ENCODE assay signal across 33 cellular contexts in genomic region chr6:110043366-110043994, GRCh38.
DNase-seq lines count a peak whose midpoint lies in the region; ATAC-seq, FAIRE-seq and TF ChIP-seq lines count a peak whose summit lies in the region.
"Had no signal": no experiment of that assay in that cellular context is flagged by ENCODE, and none has a peak within 500 bp of the region (broad histone marks: within the 10 kb centered on the region; RNA-seq: fewer than 3 reads in every experiment).

No MANE protein-coding gene starts in this region.

- H3K4me2 ChIP-seq in GM12878 (ENCODE audit: control insufficient read depth, insufficient read depth), result peak overlapping the region; percentile 40
- H3K4me2 ChIP-seq: SK-N-SH had no signal

- no peak overlapping the region for H3K4me3 Mint-ChIP-seq in nephron progenitor cell
- H3K4me3 Mint-ChIP-seq in naive thymus-derived CD4-positive, alpha-beta T cell, result no peak overlapping the region
- H3K4me3 Mint-ChIP-seq: activated CD8-positive, alpha-beta T cell treated with anti-CD3 and anti-CD28 coated beads for 36 hours; activated T-helper 1 cell treated with anti-CD3 and anti-CD28 coated beads, Interleukin-12 subunit alpha, Interleukin-12 subunit beta, Interleukin-2, Interleukin-4 antibody, amounts not matched to agents 30 ng/mL and 10 ng/mL and 1 ng/mL, durations not matched to agents 14 hours and 24 hours and 36 hours; CD4-positive, CD25-positive, alpha-beta regulatory T cell; central memory CD8-positive, alpha-beta T cell; H9; natural killer cell had no signal

- no peaks in the 10 kb centered on the region for H4K20me1 ChIP-seq in GM12878 (ENCODE audit: control insufficient read depth, insufficient read depth)

- H2AFZ ChIP-seq in GM12878 (ENCODE audit: control insufficient read depth, low read depth, low read length), result peak overlapping the region; percentile 57

- H3K79me2 ChIP-seq in GM12878 (ENCODE audit: control insufficient read depth, insufficient read depth, low read length), result no peaks in the 10 kb centered on the region

- peaks cover 25% of the 10 kb centered on the region for H3K4me1 Mint-ChIP-seq in nephron progenitor cell
- peaks cover 9 to 17% (median 13%) of the 10 kb centered on the region in 7 donors for H3K4me1 Mint-ChIP-seq in naive thymus-derived CD4-positive, alpha-beta T cell

- H3K9me3 ChIP-seq in GM12878 (replicated peaks; ENCODE audit: control insufficient read depth, insufficient read depth, low read length), result no peaks in the 10 kb centered on the region
- H3K9me3 ChIP-seq in naive thymus-derived CD4-positive, alpha-beta T cell (ENCODE audit: control insufficient read depth in 2 of 3, low read length in 3 of 3), result no peaks in the 10 kb centered on the region
- H3K9me3 ChIP-seq: adrenal gland, body of pancreas, pancreas, SK-N-SH, testis had no signal

- WGBS in GM12878 (ENCODE audit: insufficient coverage, insufficient replicate concordance, low lambda C conversion rate, missing lambda C conversion rate), result 0% methylated on average over 6 of the region's 6 CpGs

- no peak for FAIRE-seq in GM12878 (lab: Jason Lieb, UNC)
- FAIRE-seq: frontal cortex, kidney, pancreas, urothelium cell line had no signal

- POLR2A ChIA-PET in GM12878 (lab: Charles Lee), result no interaction called here
- POLR2A ChIA-PET in naive thymus-derived CD4-positive, alpha-beta T cell (lab: Charles Lee), result no interaction called here

- no TSS peak for BruUV-seq in GM12878 (replicated peaks; lab: Mats Ljungman, UMichigan)

- no peak for TF ChIP-seq RAD21 in GM12878 (IDR thresholded peaks at IDR 0.05; ENCODE audit: insufficient read depth, low read depth, low read length)

- H3K27me3 Mint-ChIP-seq in nephron progenitor cell (ENCODE audit: low read depth, poor library complexity), result no peaks in the 10 kb centered on the region
- H3K27me3 Mint-ChIP-seq in naive thymus-derived CD4-positive, alpha-beta T cell, result no peaks in the 10 kb centered on the region
- H3K27me3 Mint-ChIP-seq: activated CD8-positive, alpha-beta T cell treated with anti-CD3 and anti-CD28 coated beads for 36 hours had no signal

- intact Hi-C loops in GM12878 (cut with micrococcal nuclease; ENCODE audit: unreplicated experiment), result loop anchor here (5.0 kb wide), 1 partner anchor 139 kb away; the partner anchor contains the start of gene CDC40
- intact Hi-C loops in naive thymus-derived CD4-positive, alpha-beta T cell (cut with micrococcal nuclease), result loop anchor here in 1 of 2 donors (5.0 kb wide), 1 partner anchor 856 kb away; no protein-coding TSS in a partner anchor

- TF ChIP-seq EP300 in GM12878 (IDR thresholded peaks at IDR 0.05; ENCODE audit: borderline replicate concordance in 1 of 2, control insufficient read depth in 1 of 2, low read depth in 2 of 2, low read length in 2 of 2), result no peak

- H3K27ac Mint-ChIP-seq in nephron progenitor cell, result peak overlapping the region; percentile 70
- H3K27ac Mint-ChIP-seq in naive thymus-derived CD4-positive, alpha-beta T cell, result no peak overlapping the region
- H3K27ac Mint-ChIP-seq: activated CD8-positive, alpha-beta T cell treated with anti-CD3 and anti-CD28 coated beads for 36 hours; activated T-helper 1 cell treated with anti-CD3 and anti-CD28 coated beads, Interleukin-12 subunit alpha, Interleukin-12 subunit beta, Interleukin-2, Interleukin-4 antibody, amounts not matched to agents 30 ng/mL and 10 ng/mL and 1 ng/mL, durations not matched to agents 14 hours and 24 hours and 36 hours; H9 had no signal

- H3K36me3 ChIP-seq in GM12878 (ENCODE audit: control insufficient read depth in 2 of 2, insufficient read depth in 2 of 2, low read length in 1 of 2), result no peaks in the 10 kb centered on the region
- no peaks in the 10 kb centered on the region for H3K36me3 ChIP-seq in naive thymus-derived CD4-positive, alpha-beta T cell (ENCODE audit: control insufficient read depth in 2 of 3, insufficient read depth in 3 of 3, low read length in 3 of 3)
- H3K36me3 ChIP-seq: adrenal gland, pancreas had no signal

- SMC1A ChIA-PET in GM12878 (lab: Charles Lee; ENCODE audit: uncharacterized antibody, unreplicated experiment), result interaction anchor here (1.3 to 1.5 kb wide), 3 partner anchors 340 to 348 kb away, joined by 3 to 5 read pairs (median 4); no protein-coding TSS in a partner anchor

- no peak for TF ChIP-seq POLR2A in GM12878 (IDR thresholded peaks at IDR 0.05; ENCODE audit: low read depth, low read length)

- no peak for ATAC-seq in GM12878
- ATAC-seq in naive thymus-derived CD4-positive, alpha-beta T cell, result no peak
- ATAC-seq: activated CD8-positive, alpha-beta T cell treated with anti-CD3 and anti-CD28 coated beads for 36 hours; body of pancreas; natural killer cell; pancreas had no signal

- no peaks in the 10 kb centered on the region for H3K27me3 ChIP-seq in GM12878 (replicated peaks in 1 of 2; ENCODE audit: control insufficient read depth in 2 of 2, insufficient read depth in 2 of 2, low read length in 1 of 2)
- H3K27me3 ChIP-seq in naive thymus-derived CD4-positive, alpha-beta T cell (ENCODE audit: control insufficient read depth in 2 of 2, insufficient read depth in 2 of 2, low read length in 2 of 2), result no peaks in the 10 kb centered on the region
- H3K27me3 ChIP-seq: adrenal gland, body of pancreas, pancreas, testis had no signal

- RAD21 ChIA-PET in GM12878 (lab: Charles Lee; ENCODE audit: unreplicated experiment), result interaction anchor here (0.7 kb wide), 1 partner anchor 519 kb away, joined by 4 read pairs; no protein-coding TSS in a partner anchor

- H3K9ac ChIP-seq in GM12878 (ENCODE audit: control insufficient read depth, insufficient read depth, low read length), result no peak overlapping the region
- H3K9ac ChIP-seq: SK-N-SH had no signal

- TF ChIP-seq CTCF in GM12878 (IDR thresholded peaks at IDR 0.05 in 2 of 3, conservative IDR thresholded peaks at IDR 0.05 in 1 of 3; ENCODE audit: control insufficient read depth in 2 of 3, extremely low read depth in 1 of 3, insufficient read depth in 1 of 3, low read depth in 3 of 3, low read length in 3 of 3) (no peak), nephron progenitor cell (IDR thresholded peaks at IDR 0.05) (no peak)

- no peaks in the 10 kb centered on the region for H3K36me3 Mint-ChIP-seq in nephron progenitor cell (ENCODE audit: low read depth)
- no peaks in the 10 kb centered on the region for H3K36me3 Mint-ChIP-seq in naive thymus-derived CD4-positive, alpha-beta T cell
- H3K36me3 Mint-ChIP-seq: CD4-positive, CD25-positive, alpha-beta regulatory T cell; natural killer cell had no signal

- H3K4me1 ChIP-seq in GM12878 (ENCODE audit: control insufficient read depth, insufficient read depth, low read length), result peaks cover 3% of the 10 kb centered on the region
- peaks cover 0 to 14% of the 10 kb centered on the region in 2 donors for H3K4me1 ChIP-seq in naive thymus-derived CD4-positive, alpha-beta T cell (ENCODE audit: control insufficient read depth in 2 of 2, insufficient read depth in 2 of 2, low read length in 2 of 2)
- H3K4me1 ChIP-seq: adrenal gland, pancreas had no signal

- in situ Hi-C loops in KBM-7 (cut with MboI; ENCODE audit: low pct_unique_long_range_greater_than_20kb, low sequenced_read_pairs), result loop anchor here (25.0 kb wide), 2 partner anchors 331 to 506 kb away; no protein-coding TSS in a partner anchor
- in situ Hi-C loops in GM12878 (cut with MboI), result loop anchor here (5.0 kb wide), 2 partner anchors 341 to 516 kb away; no protein-coding TSS in a partner anchor

- CTCF ChIA-PET in GM12878 (lab: Yijun Ruan, JAX), result interaction anchor here (0.8 to 1.4 kb wide), 2 partner anchors 10 to 338 kb away, joined by 3 to 6 read pairs; no protein-coding TSS in a partner anchor
- CTCF ChIA-PET in naive thymus-derived CD4-positive, alpha-beta T cell (lab: Charles Lee), result interaction anchor here (0.6 to 0.7 kb wide), 2 partner anchors 346 to 1585 kb away, joined by 3 to 4 read pairs; no protein-coding TSS in a partner anchor

- peaks cover 25% of the 10 kb centered on the region for H3K9me3 Mint-ChIP-seq in nephron progenitor cell
- no peaks in the 10 kb centered on the region for H3K9me3 Mint-ChIP-seq in naive thymus-derived CD4-positive, alpha-beta T cell
- H3K9me3 Mint-ChIP-seq: activated CD8-positive, alpha-beta T cell treated with anti-CD3 and anti-CD28 coated beads for 36 hours; activated T-helper 1 cell treated with anti-CD3 and anti-CD28 coated beads, Interleukin-12 subunit alpha, Interleukin-12 subunit beta, Interleukin-2, Interleukin-4 antibody, amounts not matched to agents 30 ng/mL and 10 ng/mL and 1 ng/mL, durations not matched to agents 14 hours and 24 hours and 36 hours; central memory CD8-positive, alpha-beta T cell; natural killer cell had no signal

- H3K27ac ChIP-seq in GM12878 (ENCODE audit: control insufficient read depth, insufficient read depth), result no peak overlapping the region
- H3K27ac ChIP-seq in naive thymus-derived CD4-positive, alpha-beta T cell (ENCODE audit: low read depth, low read length), result no peak overlapping the region
- H3K27ac ChIP-seq: 22Rv1, adrenal gland, body of pancreas, pancreas, skin epidermis, testis had no signal

- DNase-seq in DMS 273 (lab: John Stamatoyannopoulos, UW; ENCODE audit: unreplicated experiment) (peak; percentile 36), DMS 273 treated with DMSO at 0.1 percent for 48 hours (lab: John Stamatoyannopoulos, UW) (no peak), KBM-7 (peak; percentile 33), GM12878 (ENCODE audit: low read depth, low spot score) (no peak), nephron progenitor cell (no peak), NCI-H187 treated with DMSO at 0.1 percent for 48 hours (lab: John Stamatoyannopoulos, UW) (no peak)
- no peak for DNase-seq in stimulated activated CD4-positive, alpha-beta T cell treated with anti-CD3 and anti-CD28 coated beads, Interleukin-4, amount 100 ng/mL, for 24 hours
- no peak for DNase-seq in naive thymus-derived CD4-positive, alpha-beta T cell
- DNase-seq: activated CD4-positive, alpha-beta T cell treated with anti-CD3 and anti-CD28 coated beads for 1 hour; activated CD8-positive, alpha-beta memory T cell treated with anti-CD3 and anti-CD28 coated beads, Interleukin-2, amount 50 U/mL, for 48 hours; activated CD8-positive, alpha-beta T cell treated with anti-CD3 and anti-CD28 coated beads for 36 hours; activated naive CD4-positive, alpha-beta T cell treated with Interleukin-2 at 50 U/mL for 16 hours; adrenal gland; body of pancreas; Calu3; CD4-positive, CD25-positive, alpha-beta regulatory T cell; H9; kidney; MV-4-11; natural killer cell; NCI-H1436 treated with DMSO at 0.1 percent for 48 hours; pancreas; RPMI8226; SK-N-SH; stimulated activated naive CD4-positive, alpha-beta T cell; T-helper 2 cell had no signal

- no peak overlapping the region for H3K4me3 ChIP-seq in GM12878
- no peak overlapping the region for H3K4me3 ChIP-seq in naive thymus-derived CD4-positive, alpha-beta T cell (ENCODE audit: low read length)
- H3K4me3 ChIP-seq: adrenal gland, body of pancreas, pancreas, skin epidermis, testis had no signal

TF ChIP-seq in GM12878, 131 proteins besides CTCF, POLR2A, EP300 and RAD21:
- TF ChIP-seq RUNX3 (IDR thresholded peaks at IDR 0.05; ENCODE audit: low read length) (no peak), SPI1 (IDR thresholded peaks at IDR 0.05; ENCODE audit: borderline replicate concordance, insufficient read depth, low read depth, low read length) (peak; percentile 41; the same call in 1 of the 2 replicates)

Comparison
In these comparisons a context has a peak if more than half of its experiments do, and no peak if none do; other contexts are left out.
1. DNase-seq: peak in DMS 273 (single experiment) and KBM-7 (single experiment); none in DMS 273 treated with DMSO at 0.1 percent for 48 hours (single experiment), GM12878 (single experiment), nephron progenitor cell (single experiment), stimulated activated CD4-positive, alpha-beta T cell treated with anti-CD3 and anti-CD28 coated beads, Interleukin-4, amount 100 ng/mL, for 24 hours (single experiment), naive thymus-derived CD4-positive, alpha-beta T cell (0 of 9) and NCI-H187 treated with DMSO at 0.1 percent for 48 hours (single experiment).